Comparison of ENCODE assay signal across 9 cellular contexts in genomic region chr3:30475038-30475808, GRCh38.
DNase-seq lines count a peak whose midpoint lies in the region; ATAC-seq, FAIRE-seq and TF ChIP-seq lines count a peak whose summit lies in the region.
"Had no signal": no experiment of that assay in that cellular context is flagged by ENCODE, and none has a peak within 500 bp of the region (broad histone marks: within the 10 kb centered on the region; RNA-seq: fewer than 3 reads in every experiment).

No MANE protein-coding gene starts in this region.

- no peak for TF ChIP-seq CTCF in foreskin fibroblast (IDR thresholded peaks at IDR 0.05; ENCODE audit: low read depth, low read length)

- peak; percentile 91 for ATAC-seq in HG02588 (IDR thresholded peaks at IDR 0.05; ENCODE audit: unreplicated experiment)

- peak overlapping the region; percentile 18 for H3K27ac Mint-ChIP-seq in activated CD4-positive, alpha-beta T cell treated with anti-CD3 and anti-CD28 coated beads, Interleukin-2, amount 10 ng/mL, durations not matched to agents 24 days and 14 days

- intact Hi-C loops in activated CD4-positive, alpha-beta T cell treated with anti-CD3 and anti-CD28 coated beads, Interleukin-2, amount 10 ng/mL, durations not matched to agents 24 days and 14 days (cut with micrococcal nuclease), result loop anchor here (2.0 kb wide), 2 partner anchors 128 to 130 kb away; no protein-coding TSS in a partner anchor

- H3K4me3 Mint-ChIP-seq in activated CD4-positive, alpha-beta T cell treated with anti-CD3 and anti-CD28 coated beads, Interleukin-2, amount 10 ng/mL, durations not matched to agents 24 days and 14 days, result peak overlapping the region; percentile 7

- peak; percentile 73 for DNase-seq in activated CD4-positive, alpha-beta T cell treated with anti-CD3 and anti-CD28 coated beads, Interleukin-2, amount 10 ng/mL, durations not matched to agents 24 days and 14 days
- DNase-seq in activated CD4-positive, alpha-beta T cell treated with anti-CD3 and anti-CD28 coated beads for 1 hour, result no peak
- DNase-seq in SW480 (ENCODE audit: low spot score) (peak; percentile 78), RCC 7860 (ENCODE audit: low spot score) (no peak), foreskin fibroblast (no peak), activated gamma-delta T cell treated with Interleukin-2 at 50 U/mL for 16 hours (no peak)
- peak; percentile 13 for DNase-seq in stimulated activated CD4-positive, alpha-beta T cell treated with anti-CD3 and anti-CD28 coated beads, Interleukin-2, amount 100 ng/mL, for 4 hours (ENCODE audit: low read depth)
- DNase-seq: head of caudate nucleus had no signal

- H3K4me1 Mint-ChIP-seq in activated CD4-positive, alpha-beta T cell treated with anti-CD3 and anti-CD28 coated beads, Interleukin-2, amount 10 ng/mL, durations not matched to agents 24 days and 14 days, result peaks cover 33% of the 10 kb centered on the region

- H3K4me3 ChIP-seq in foreskin fibroblast (ENCODE audit: low read depth in 1 of 2, low read length in 2 of 2), result no peak overlapping the region

- no peaks in the 10 kb centered on the region for H3K27me3 Mint-ChIP-seq in activated CD4-positive, alpha-beta T cell treated with anti-CD3 and anti-CD28 coated beads, Interleukin-2, amount 10 ng/mL, durations not matched to agents 24 days and 14 days

- peaks cover 6% of the 10 kb centered on the region for H3K36me3 Mint-ChIP-seq in activated CD4-positive, alpha-beta T cell treated with anti-CD3 and anti-CD28 coated beads, Interleukin-2, amount 10 ng/mL, durations not matched to agents 24 days and 14 days (ENCODE audit: low read depth)

- H3K9me3 Mint-ChIP-seq in activated CD4-positive, alpha-beta T cell treated with anti-CD3 and anti-CD28 coated beads, Interleukin-2, amount 10 ng/mL, durations not matched to agents 24 days and 14 days, result peaks cover 12% of the 10 kb centered on the region

- FAIRE-seq in RCC 7860 (lab: Jason Lieb, UNC), result no peak

Comparison
In these comparisons a context has a peak if more than half of its experiments do, and no peak if none do; other contexts are left out.
1. DNase-seq: peak in activated CD4-positive, alpha-beta T cell treated with anti-CD3 and anti-CD28 coated beads, Interleukin-2, amount 10 ng/mL, durations not matched to agents 24 days and 14 days (single experiment), SW480 (single experiment) and stimulated activated CD4-positive, alpha-beta T cell treated with anti-CD3 and anti-CD28 coated beads, Interleukin-2, amount 100 ng/mL, for 4 hours (single experiment); none in activated CD4-positive, alpha-beta T cell treated with anti-CD3 and anti-CD28 coated beads for 1 hour (single experiment), RCC 7860 (single experiment), foreskin fibroblast (0 of 2) and activated gamma-delta T cell treated with Interleukin-2 at 50 U/mL for 16 hours (single experiment).